ENCODE assay signal across 19 cellular contexts in the genomic region with DNA sequence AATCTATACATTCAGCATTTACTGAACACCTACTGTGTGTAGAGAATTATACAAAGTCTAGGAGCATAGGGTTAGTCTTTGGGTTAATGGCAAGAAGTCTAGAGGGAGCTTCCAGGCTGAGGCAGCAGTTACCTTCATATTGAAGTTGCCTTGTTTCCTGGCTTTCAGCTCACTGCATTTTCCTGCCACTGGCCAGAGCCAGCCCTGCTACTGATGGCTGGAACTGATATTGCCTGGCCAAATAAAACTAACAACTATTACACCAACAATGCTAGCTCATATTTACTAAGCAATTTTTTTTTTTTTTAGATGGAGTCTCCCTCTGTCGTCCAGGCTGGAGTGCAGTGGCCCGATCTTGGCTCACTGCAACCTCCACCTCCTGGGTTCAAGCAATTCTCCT.
A peak's percentile ranks its signal among the peaks of the same experiment; 100 is the strongest.
DNase-seq lines count a peak whose midpoint lies in the region; ATAC-seq, FAIRE-seq and TF ChIP-seq lines count a peak whose summit lies in the region.
"Had no signal": no experiment of that assay in that cellular context is flagged by ENCODE, and none has a peak within 500 bp of the region (broad histone marks: within the 10 kb centered on the region; RNA-seq: fewer than 3 reads in every experiment).

No MANE protein-coding gene starts in this region.

- CTCF ChIA-PET in SK-N-SH (lab: Yijun Ruan, JAX) (interaction anchor here (0.6 to 1.4 kb wide), 4 partner anchors 9 to 1099 kb away, joined by 3 read pairs; no protein-coding TSS in a partner anchor), endothelial cell of umbilical vein (lab: Charles Lee) (interaction anchor here (0.8 to 5.8 kb wide), 6 partner anchors 8 to 115 kb away, joined by 3 to 47 read pairs (median 5); no protein-coding TSS in a partner anchor)
- CTCF ChIA-PET in CD4-positive, alpha-beta T cell (lab: Charles Lee): interaction anchor here (1.5 kb wide), 1 partner anchor 32 kb away, joined by 5 read pairs; no protein-coding TSS in a partner anchor

- ATAC-seq in SK-N-SH treated with all-trans-retinoic acid at 6 μM for 48 hours: peak; percentile 32
- no peak for ATAC-seq in CD4-positive, alpha-beta T cell (ENCODE audit: poor library complexity)
- ATAC-seq: HCT116, K562 had no signal

- no peak for TF ChIP-seq EP300 in SK-N-SH (IDR thresholded peaks at IDR 0.05; ENCODE audit: borderline replicate concordance in 1 of 2, low read depth in 1 of 2, low read length in 1 of 2)

- H3K27me3 ChIP-seq in SK-N-SH (ENCODE audit: insufficient read depth): no peaks in the 10 kb centered on the region
- no peaks in the 10 kb centered on the region for H3K27me3 ChIP-seq in CD4-positive, alpha-beta T cell (ENCODE audit: control insufficient read depth, insufficient read depth, low read length)
- no peaks in the 10 kb centered on the region for H3K27me3 ChIP-seq in MG63
- no peaks in the 10 kb centered on the region for H3K27me3 ChIP-seq in endothelial cell of umbilical vein (ENCODE audit: control insufficient read depth in 2 of 2, insufficient read depth in 2 of 2, low read length in 2 of 2)
- H3K27me3 ChIP-seq: BLaER1 had no signal

- peaks cover 0 to 14% of the 10 kb centered on the region in 2 experiments; a peak in 3 of 4 replicates for H3K4me1 ChIP-seq in SK-N-SH (ENCODE audit: control insufficient read depth in 1 of 2, insufficient read depth in 2 of 2, low read depth in 1 of 2, low read length in 1 of 2)
- H3K4me1 ChIP-seq in endothelial cell of umbilical vein (ENCODE audit: control insufficient read depth, extremely low read depth, insufficient read depth, low read length): peaks cover 15% of the 10 kb centered on the region

- BruUV-seq in endothelial cell of umbilical vein (replicated peaks; lab: Mats Ljungman, UMichigan): no TSS peak

- DNase-seq in SK-N-SH (no peak), MG63 (peak; percentile 49), endothelial cell of umbilical vein (ENCODE audit: low read depth, low spot score) (peak; percentile 73), NCI-H1436 (lab: John Stamatoyannopoulos, UW) (no peak), NAMALWA (ENCODE audit: low spot score) (no peak), SKM-1 (lab: John Stamatoyannopoulos, UW; ENCODE audit: unreplicated experiment) (no peak)
- DNase-seq in CD4-positive, alpha-beta T cell: no peak
- DNase-seq: COR-L47, DMS153, NCI-H1092, NCI-H2081 treated with DMSO at 0.1 percent for 48 hours, NCI-H510A, NCI-H774 had no signal

- H3K27me3 Mint-ChIP-seq in CD4-positive, alpha-beta T cell: no peaks in the 10 kb centered on the region

- H3K27ac ChIP-seq in SK-N-SH (ENCODE audit: low read depth in 2 of 2, low read length in 1 of 2) (no peak overlapping the region), endothelial cell of umbilical vein (ENCODE audit: insufficient read depth, low read depth, low read length) (no peak overlapping the region)
- no peak overlapping the region for H3K27ac ChIP-seq in CD4-positive, alpha-beta T cell (ENCODE audit: low read depth, low read length)
- H3K27ac ChIP-seq: SK-N-MC had no signal

- peaks cover 5% of the 10 kb centered on the region for H3K9me3 Mint-ChIP-seq in CD4-positive, alpha-beta T cell

- no peaks in the 10 kb centered on the region for H3K79me2 ChIP-seq in SK-N-SH (ENCODE audit: insufficient read depth)
- no peaks in the 10 kb centered on the region for H3K79me2 ChIP-seq in endothelial cell of umbilical vein (ENCODE audit: control insufficient read depth, insufficient read depth, low read length)

- POLR2A ChIA-PET in SK-N-SH (lab: Yijun Ruan, JAX): interaction anchor here (0.6 to 0.7 kb wide), 2 partner anchors 22 to 694 kb away, joined by 3 read pairs; no protein-coding TSS in a partner anchor
- POLR2A ChIA-PET in CD4-positive, alpha-beta T cell (lab: Charles Lee): interaction anchor here (1.2 to 5.1 kb wide), 2 partner anchors 16 to 32 kb away, joined by 3 to 68 read pairs; no protein-coding TSS in a partner anchor
- POLR2A ChIA-PET in endothelial cell of umbilical vein (lab: Charles Lee): no interaction called here

- no peak for TF ChIP-seq POLR2A in endothelial cell of umbilical vein (IDR thresholded peaks at IDR 0.05; ENCODE audit: low read depth, low read length)

- no peak overlapping the region for H2AFZ ChIP-seq in SK-N-SH (ENCODE audit: low read depth)
- no peak overlapping the region for H2AFZ ChIP-seq in endothelial cell of umbilical vein (ENCODE audit: low read depth, low read length)

- peak overlapping the region; percentile 96 for H3K27ac Mint-ChIP-seq in CD4-positive, alpha-beta T cell

- 100% methylated on average over 2 of the region's 2 CpGs for WGBS in SK-N-SH (ENCODE audit: low lambda C conversion rate)

- dilution Hi-C loops in endothelial cell of umbilical vein (cut with MboI; ENCODE audit: extremely low pct_ligation_motif_present, low sequenced_read_pairs): no loop called here

- H4K20me1 ChIP-seq in SK-N-SH (ENCODE audit: insufficient read depth): no peaks in the 10 kb centered on the region
- no peaks in the 10 kb centered on the region for H4K20me1 ChIP-seq in endothelial cell of umbilical vein (replicated peaks; ENCODE audit: control insufficient read depth, extremely low read depth, insufficient read depth, low read length)
- H4K20me1 ChIP-seq: BLaER1 had no signal

- H3K9ac ChIP-seq in SK-N-SH (no peak overlapping the region), endothelial cell of umbilical vein (replicated peaks; ENCODE audit: extremely low read depth, insufficient read depth, low read length) (no peak overlapping the region)
- H3K9ac ChIP-seq: BLaER1 had no signal

- intact Hi-C loops in CD4-positive, alpha-beta T cell (cut with DNase I, micrococcal nuclease): loop anchor here in 1 of 2 experiments (10.0 kb wide), 1 partner anchor 739 kb away; no protein-coding TSS in a partner anchor
- intact Hi-C loops in endothelial cell of umbilical vein (cut with micrococcal nuclease): loop anchor here (1.0 kb wide), 1 partner anchor 35 kb away; no protein-coding TSS in a partner anchor

- H3K36me3 Mint-ChIP-seq in CD4-positive, alpha-beta T cell (ENCODE audit: low read depth): no peaks in the 10 kb centered on the region

- H3K9me3 ChIP-seq in SK-N-SH (no peaks in the 10 kb centered on the region), MG63 (no peaks in the 10 kb centered on the region), endothelial cell of umbilical vein (replicated peaks; ENCODE audit: control insufficient read depth, insufficient read depth, low read length) (no peaks in the 10 kb centered on the region)
- H3K9me3 ChIP-seq in CD4-positive, alpha-beta T cell (ENCODE audit: control insufficient read depth, low read length): no peaks in the 10 kb centered on the region
- H3K9me3 ChIP-seq: BLaER1 had no signal

- peaks cover 95% of the 10 kb centered on the region for H3K4me1 Mint-ChIP-seq in CD4-positive, alpha-beta T cell (ENCODE audit: low read depth)

- H3K4me2 ChIP-seq in SK-N-SH: no peak overlapping the region
- H3K4me2 ChIP-seq in endothelial cell of umbilical vein (ENCODE audit: insufficient read depth, low read length): no peak overlapping the region

- TF ChIP-seq CTCF in SK-N-SH (IDR thresholded peaks at IDR 0.05) (no peak), endothelial cell of umbilical vein (IDR thresholded peaks at IDR 0.05; ENCODE audit: extremely low read depth in 1 of 2, insufficient read depth in 1 of 2, low read depth in 1 of 2, low read length in 2 of 2) (no peak)
- no peak for TF ChIP-seq CTCF in CD4-positive, alpha-beta T cell (IDR thresholded peaks at IDR 0.05)

- TF ChIP-seq RAD21 in SK-N-SH (IDR thresholded peaks at IDR 0.05; ENCODE audit: low read length): no peak

- H3K9me1 ChIP-seq in endothelial cell of umbilical vein (replicated peaks; ENCODE audit: control insufficient read depth, extremely low read depth, insufficient read depth, low read length): no peaks in the 10 kb centered on the region

- no peak overlapping the region for H3K4me3 ChIP-seq in SK-N-SH (ENCODE audit: low read depth in 2 of 2, low read length in 1 of 2)
- no peak overlapping the region for H3K4me3 ChIP-seq in MG63
- no peak overlapping the region for H3K4me3 ChIP-seq in endothelial cell of umbilical vein (replicated peaks in 1 of 3; ENCODE audit: insufficient read depth in 1 of 3, low read depth in 1 of 3, low read length in 3 of 3)
- H3K4me3 ChIP-seq: BLaER1, K562, SK-N-MC had no signal

- no peaks in the 10 kb centered on the region for H3K36me3 ChIP-seq in SK-N-SH (replicated peaks in 1 of 2; ENCODE audit: control insufficient read depth in 1 of 2, insufficient read depth in 2 of 2, low read length in 1 of 2)
- no peaks in the 10 kb centered on the region for H3K36me3 ChIP-seq in MG63
- no peaks in the 10 kb centered on the region for H3K36me3 ChIP-seq in endothelial cell of umbilical vein (ENCODE audit: control insufficient read depth in 2 of 2, extremely low read depth in 1 of 2, insufficient read depth in 2 of 2, low read length in 2 of 2)
- H3K36me3 ChIP-seq: BLaER1 had no signal

- no peaks in the 10 kb centered on the region for H3K9me2 ChIP-seq in SK-N-SH

- peaks cover 4% of the 10 kb centered on the region for H3F3A ChIP-seq in SK-N-SH (replicated peaks; ENCODE audit: insufficient read depth)

- H3K4me3 Mint-ChIP-seq in CD4-positive, alpha-beta T cell: no peak overlapping the region

- FAIRE-seq in endothelial cell of umbilical vein (lab: Jason Lieb, UNC): peak; percentile 62
- FAIRE-seq: A204.1, K562 had no signal

TF ChIP-seq in SK-N-SH treated with all-trans-retinoic acid at 6 μM for 48 hours, 23 proteins besides CTCF, POLR2A, EP300 and RAD21 (continues in another document):
- TF ChIP-seq ZC3H10 (CRISPR knock-in tag; IDR thresholded peaks at IDR 0.05) (no peak), BACH2 (CRISPR knock-in tag; IDR thresholded peaks at IDR 0.05; ENCODE audit: borderline replicate concordance) (no peak), SNAI2 (CRISPR knock-in tag; IDR thresholded peaks at IDR 0.05) (no peak), TOX (CRISPR knock-in tag; IDR thresholded peaks at IDR 0.05; ENCODE audit: borderline replicate concordance) (no peak), ZNF8 (CRISPR knock-in tag; IDR thresholded peaks at IDR 0.05) (no peak), ZFP30 (CRISPR knock-in tag; IDR thresholded peaks at IDR 0.05) (no peak)

TF ChIP-seq in SK-N-SH, 30 proteins besides CTCF, POLR2A, EP300 and RAD21:
- TF ChIP-seq EZH2phosphoT487 (IDR thresholded peaks at IDR 0.05; ENCODE audit: borderline replicate concordance, low read depth): no peak

TF ChIP-seq in endothelial cell of umbilical vein, 7 proteins besides CTCF, POLR2A, EP300 and RAD21 (continues in another document):
- no peak for TF ChIP-seq MAX (IDR thresholded peaks at IDR 0.05; ENCODE audit: insufficient read depth, insufficient read length)
- TF ChIP-seq GATA2 (IDR thresholded peaks at IDR 0.05; ENCODE audit: insufficient read depth, insufficient read length, low read depth, low read length): no peak
- TF ChIP-seq EZH2 (IDR thresholded peaks at IDR 0.05; ENCODE audit: borderline replicate concordance, low read depth, low read length, severe bottlenecking): no peak
- TF ChIP-seq FOS (IDR thresholded peaks at IDR 0.05; ENCODE audit: borderline replicate concordance, insufficient read depth, low read length): no peak
- no peak for TF ChIP-seq JUN (IDR thresholded peaks at IDR 0.05; ENCODE audit: borderline replicate concordance, insufficient read depth, insufficient read length, low read depth)
- no peak for TF ChIP-seq POLR2AphosphoS5 (IDR thresholded peaks at IDR 0.05; ENCODE audit: insufficient read depth, low read depth, low read length)

Comparison
In these comparisons a context has a peak if more than half of its experiments do, and no peak if none do; other contexts are left out.
1. DNase-seq: peak in MG63 (single experiment) and endothelial cell of umbilical vein (single experiment); none in SK-N-SH (single experiment), CD4-positive, alpha-beta T cell (0 of 10), NCI-H1436 (single experiment), NAMALWA (single experiment) and SKM-1 (single experiment).